26 cellular contexts compared by ENCODE assay signal in genomic region chr2:206718296-206718695, GRCh38. TPM values are rescaled to one million over a fixed set of nuclear protein-coding genes. Genes with fewer than 3 reads are reported as not detected.
"Had no signal": no experiment of that assay in that cellular context is flagged by ENCODE, and none has a peak within 500 bp of the region (broad histone marks: within the 10 kb centered on the region; RNA-seq: fewer than 3 reads in every experiment).

Gene DYTN, minus strand, starts transcription at chr2:206718396. Its CDS starts 117 bp downstream, at chr2:206718279.

- H3K4me3 ChIP-seq: ascending aorta, hepatocyte, left ventricle myocardium inferior, tibial artery had no signal

- H3K27me3 ChIP-seq: ascending aorta, brain microvascular endothelial cell, hepatocyte, tibial artery had no signal

- H3K9me3 ChIP-seq: ascending aorta, tibial artery had no signal

- H3K36me3 Mint-ChIP-seq: stimulated activated effector memory CD8-positive, alpha-beta T cell treated with anti-CD3 and anti-CD28 coated beads, Interleukin-12 subunit alpha, Interleukin-12 subunit beta, amount 100 ng/mL, for 72 hours had no signal

- H3K4me3 Mint-ChIP-seq: activated CD4-positive, alpha-beta T cell treated with anti-CD3 and anti-CD28 coated beads, Interleukin-2, amount 10 ng/mL, durations not matched to agents 7 days and 5 days; activated CD8-positive, alpha-beta T cell treated with anti-CD3 and anti-CD28 coated beads, Interleukin-2, amount 10 ng/mL, durations not matched to agents 7 days and 5 days; naive thymus-derived CD4-positive, alpha-beta T cell; neural crest cell; stimulated activated effector memory CD8-positive, alpha-beta T cell treated with anti-CD3 and anti-CD28 coated beads, Interleukin-12 subunit alpha, Interleukin-12 subunit beta, amount 100 ng/mL, for 72 hours; stimulated activated naive CD8-positive, alpha-beta T cell treated with anti-CD3 and anti-CD28 coated beads, Interleukin-15, amount 100 ng/mL, for 72 hours had no signal

- DNase-seq: activated CD4-positive, alpha-beta T cell treated with anti-CD3 and anti-CD28 coated beads, Interleukin-2, amount 10 ng/mL, durations not matched to agents 7 days and 5 days; activated CD4-positive, CD25-positive, alpha-beta regulatory T cell treated with anti-CD3 and anti-CD28 coated beads, Interleukin-2, amount 50 U/mL, for 72 hours; activated CD8-positive, alpha-beta T cell treated with anti-CD3 and anti-CD28 coated beads, Interleukin-2, amount 10 ng/mL, durations not matched to agents 7 days and 5 days; brain microvascular endothelial cell; caudate nucleus; dermis blood vessel endothelial cell; effector CD8-positive, alpha-beta T cell; erythroblast; foreskin keratinocyte; left ventricle myocardium inferior; naive thymus-derived CD4-positive, alpha-beta T cell; posterior cingulate gyrus; small intestine; stimulated activated CD4-positive, alpha-beta T cell treated with anti-CD3 and anti-CD28 coated beads, Interleukin-2, amount 100 ng/mL, for 24 hours; stimulated activated naive CD8-positive, alpha-beta T cell treated with anti-CD3 and anti-CD28 coated beads, Interleukin-15, amount 100 ng/mL, for 72 hours; tibial artery had no signal

- H3K27ac Mint-ChIP-seq: activated CD4-positive, alpha-beta T cell treated with anti-CD3 and anti-CD28 coated beads, Interleukin-2, amount 10 ng/mL, durations not matched to agents 7 days and 5 days; activated CD8-positive, alpha-beta T cell treated with anti-CD3 and anti-CD28 coated beads, Interleukin-2, amount 10 ng/mL, durations not matched to agents 7 days and 5 days; activated naive CD4-positive, alpha-beta T cell treated with anti-CD3 and anti-CD28 coated beads, Interleukin-2, amount 50 U/mL, for 72 hours; stimulated activated effector memory CD8-positive, alpha-beta T cell treated with anti-CD3 and anti-CD28 coated beads, Interleukin-12 subunit alpha, Interleukin-12 subunit beta, amount 100 ng/mL, for 72 hours; stimulated activated naive CD8-positive, alpha-beta T cell treated with anti-CD3 and anti-CD28 coated beads, Interleukin-15, amount 100 ng/mL, for 72 hours had no signal

- H3K9me3 Mint-ChIP-seq: activated CD4-positive, alpha-beta T cell treated with anti-CD3 and anti-CD28 coated beads, Interleukin-2, amount 10 ng/mL, durations not matched to agents 7 days and 5 days had no signal

- H3K27ac ChIP-seq: ascending aorta, brain microvascular endothelial cell, foreskin keratinocyte, hepatocyte, left ventricle myocardium inferior, tibial artery, VCaP had no signal

- H3K4me1 Mint-ChIP-seq: neural crest cell; stimulated activated effector memory CD8-positive, alpha-beta T cell treated with anti-CD3 and anti-CD28 coated beads, Interleukin-12 subunit alpha, Interleukin-12 subunit beta, amount 100 ng/mL, for 72 hours; stimulated activated naive CD8-positive, alpha-beta T cell treated with anti-CD3 and anti-CD28 coated beads, Interleukin-15, amount 100 ng/mL, for 72 hours had no signal

- ATAC-seq: activated CD8-positive, alpha-beta T cell treated with anti-CD3 and anti-CD28 coated beads, Interleukin-2, amount 10 ng/mL, durations not matched to agents 7 days and 5 days; activated naive CD4-positive, alpha-beta T cell treated with anti-CD3 and anti-CD28 coated beads, Interleukin-2, amount 50 U/mL, for 72 hours; foreskin keratinocyte; naive thymus-derived CD4-positive, alpha-beta T cell; sciatic nerve; stimulated activated effector memory CD8-positive, alpha-beta T cell treated with anti-CD3 and anti-CD28 coated beads, Interleukin-12 subunit alpha, Interleukin-12 subunit beta, amount 100 ng/mL, for 72 hours; stimulated activated naive CD8-positive, alpha-beta T cell treated with anti-CD3 and anti-CD28 coated beads, Interleukin-15, amount 100 ng/mL, for 72 hours had no signal

- H3K36me3 ChIP-seq: ascending aorta, brain microvascular endothelial cell, left ventricle myocardium inferior, tibial artery had no signal

- H3K4me1 ChIP-seq: ascending aorta, foreskin keratinocyte, left ventricle myocardium inferior, tibial artery had no signal

RNA-seq across cellular contexts. Expression of gene DYTN, which starts in this region (rescaled TPM):
- total RNA-seq: activated CD4-positive, alpha-beta T cell treated with anti-CD3 and anti-CD28 coated beads, Interleukin-2, amount 10 ng/mL, durations not matched to agents 7 days and 5 days; activated CD8-positive, alpha-beta T cell treated with anti-CD3 and anti-CD28 coated beads, Interleukin-2, amount 10 ng/mL, durations not matched to agents 7 days and 5 days; activated naive CD4-positive, alpha-beta T cell treated with anti-CD3 and anti-CD28 coated beads, Interleukin-2, amount 50 U/mL, for 72 hours; ascending aorta; dermis blood vessel endothelial cell; foreskin keratinocyte; hepatocyte; left ventricle myocardium inferior; lung microvascular endothelial cell; naive thymus-derived CD4-positive, alpha-beta T cell; neural crest cell; omental fat pad; sciatic nerve; ureter had no signal
